Comparison of ENCODE assay signal across 8 cellular contexts in the genomic region with DNA sequence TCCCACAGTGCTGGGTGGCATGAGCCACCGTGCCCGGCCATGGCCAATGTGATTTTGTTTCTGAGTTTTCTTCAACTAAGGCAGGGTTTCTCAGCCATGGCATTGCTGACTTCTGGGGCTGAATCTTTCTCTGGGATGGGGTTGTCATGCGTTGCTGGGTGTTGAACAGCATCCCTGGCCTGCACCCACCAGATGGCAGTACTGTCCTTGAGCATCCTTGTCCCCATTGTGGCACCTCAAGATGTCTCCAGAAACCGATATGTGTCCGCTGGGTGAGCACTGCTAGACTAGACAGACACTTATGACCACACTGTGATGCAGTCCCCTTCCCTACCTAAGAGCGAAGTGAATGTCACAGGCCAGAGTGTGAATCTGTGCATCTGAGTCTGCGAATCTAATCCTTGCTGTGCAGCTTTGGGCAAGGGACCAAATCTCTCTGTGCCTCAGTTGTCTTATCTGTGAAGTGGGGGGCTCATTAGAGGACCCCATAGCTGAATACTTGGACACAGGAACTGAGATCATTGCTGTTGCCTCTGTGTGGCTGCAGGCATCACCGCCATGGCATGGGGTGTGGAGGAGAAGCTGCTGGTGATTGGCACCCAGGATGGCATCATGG. TPM values are rescaled to one million over a fixed set of nuclear protein-coding genes. Genes with fewer than 3 reads are reported as not detected.
DNase-seq lines count a peak whose midpoint lies in the region; ATAC-seq and TF ChIP-seq lines count a peak whose summit lies in the region.

No MANE protein-coding gene starts in this region.

- H3K27ac ChIP-seq in endodermal cell (ENCODE audit: low read depth, low read length): no peak overlapping the region
- H3K27ac ChIP-seq in uterus: no peak overlapping the region

- WGBS in endodermal cell (ENCODE audit: insufficient coverage in 1 of 2, insufficient read length in 1 of 2), 2 experiments: 67 to 73% methylated on average over 8 of the region's 8 CpGs

- POLR2A ChIA-PET in naive thymus-derived CD8-positive, alpha-beta T cell (lab: Charles Lee): no interaction called here

- H3K4me1 ChIP-seq in endodermal cell (ENCODE audit: control insufficient read depth, insufficient read depth, low read length) (no peaks in the 10 kb centered on the region), uterus (no peaks in the 10 kb centered on the region)

- intact Hi-C loops in uterus (cut with DNase I; ENCODE audit: low total_unique reads): loop anchor here (10.0 kb wide), 2 partner anchors 66 to 276 kb away; no protein-coding TSS in a partner anchor

- ATAC-seq in naive thymus-derived CD8-positive, alpha-beta T cell: peak; percentile 69 to 79

- no peaks in the 10 kb centered on the region for H3K9me3 Mint-ChIP-seq in endodermal cell
- H3K9me3 Mint-ChIP-seq in naive thymus-derived CD8-positive, alpha-beta T cell: no peaks in the 10 kb centered on the region

- H3K27me3 ChIP-seq in endodermal cell (ENCODE audit: control insufficient read depth, insufficient read depth, low read length, poor library complexity, severe bottlenecking) (no peaks in the 10 kb centered on the region), uterus (no peaks in the 10 kb centered on the region)

- H3K9me3 ChIP-seq in endodermal cell (ENCODE audit: control insufficient read depth, low read length) (no peaks in the 10 kb centered on the region), uterus (no peaks in the 10 kb centered on the region)

- no peak overlapping the region for H3K9ac ChIP-seq in endodermal cell (ENCODE audit: extremely low read depth, low read length, poor library complexity, severe bottlenecking)

- no peak for TF ChIP-seq POLR2A in uterus (IDR thresholded peaks at IDR 0.05)

- H3K36me3 ChIP-seq in endodermal cell (ENCODE audit: control insufficient read depth, insufficient read depth, low read length) (no peaks in the 10 kb centered on the region), uterus (no peaks in the 10 kb centered on the region)

- no peak overlapping the region for H3K27ac Mint-ChIP-seq in endodermal cell
- no peak overlapping the region for H3K27ac Mint-ChIP-seq in naive thymus-derived CD8-positive, alpha-beta T cell

- no peaks in the 10 kb centered on the region for H3K4me1 Mint-ChIP-seq in endodermal cell
- no peaks in the 10 kb centered on the region for H3K4me1 Mint-ChIP-seq in naive thymus-derived CD8-positive, alpha-beta T cell

- TF ChIP-seq CTCF in endodermal cell (conservative IDR thresholded peaks at IDR 0.05): peak; percentile 82
- TF ChIP-seq CTCF in uterus (IDR thresholded peaks at IDR 0.05): peak; percentile 33 to 53 (median 46)

- H3K36me3 Mint-ChIP-seq in endodermal cell (ENCODE audit: low read depth): no peaks in the 10 kb centered on the region
- no peaks in the 10 kb centered on the region for H3K36me3 Mint-ChIP-seq in naive thymus-derived CD8-positive, alpha-beta T cell

- no peak overlapping the region for H3K4me3 Mint-ChIP-seq in endodermal cell
- H3K4me3 Mint-ChIP-seq in naive thymus-derived CD8-positive, alpha-beta T cell: no peak overlapping the region

- peak; percentile 2 to 39 (median 17) for DNase-seq in stimulated activated naive CD4-positive, alpha-beta T cell (lab: John Stamatoyannopoulos, UW)
- no peak for DNase-seq in stimulated activated naive CD4-positive, alpha-beta T cell treated with Interleukin-2 at 50 U/mL for 16 hours (lab: John Stamatoyannopoulos, UW)
- DNase-seq in NCI-H1930 (lab: John Stamatoyannopoulos, UW): peak; percentile 1 to 26
- peak; percentile 4 to 19 for DNase-seq in activated CD4-positive, alpha-beta T cell treated with anti-CD3 and anti-CD28 coated beads for 24 hours (ENCODE audit: low read depth in 2 of 2)
- peak; percentile 89 for DNase-seq in endodermal cell
- peak; percentile 15 to 70 (median 29) for DNase-seq in naive thymus-derived CD8-positive, alpha-beta T cell
- DNase-seq in uterus: peak; percentile 37 to 46
- DNase-seq in occipital lobe (lab: John Stamatoyannopoulos, UW): no peak

- H3K4me3 ChIP-seq in endodermal cell (ENCODE audit: low read length) (no peak overlapping the region), uterus (no peak overlapping the region)

- H3K27me3 Mint-ChIP-seq in endodermal cell (ENCODE audit: insufficient read depth): peaks cover 10% of the 10 kb centered on the region
- peaks cover 4 to 32% (median 14%) of the 10 kb centered on the region in 5 donors for H3K27me3 Mint-ChIP-seq in naive thymus-derived CD8-positive, alpha-beta T cell

RNA-seq across cellular contexts. Expression of a gene that starts 50.3 kb away (rescaled TPM):
- total RNA-seq in endodermal cell (10 to 100 TPM; 68.0 to 78.4 TPM), uterus (100 to 1,000 TPM in 2 of 4 donors, 10 to 100 TPM in 2; 21.2 to 149 (median 92.3) TPM), occipital lobe (32.9 TPM)
- polyA plus RNA-seq in endodermal cell (2013, experiment 1 of 2): 52.3 TPM
- polyA plus RNA-seq in endodermal cell (2013, experiment 2 of 2): 49.2 TPM
- total RNA-seq in naive thymus-derived CD8-positive, alpha-beta T cell: 100 to 1,000 TPM in 1 of 2 experiments, 10 to 100 TPM in 1; 99.6 to 104 TPM
- 1 to 10 TPM; 2.2 to 5.2 (median 3.2) TPM for polyA plus RNA-seq in naive thymus-derived CD8-positive, alpha-beta T cell

RNA-seq across cellular contexts. Expression of a gene that starts 59.3 kb away (rescaled TPM):
- not detected for total RNA-seq in endodermal cell
- not detected for polyA plus RNA-seq in endodermal cell (2013, experiment 1 of 2)
- 0.08 TPM for polyA plus RNA-seq in endodermal cell (2013, experiment 2 of 2)
- total RNA-seq in naive thymus-derived CD8-positive, alpha-beta T cell: not detected
- not detected for polyA plus RNA-seq in naive thymus-derived CD8-positive, alpha-beta T cell
- total RNA-seq in uterus: 1 to 10 TPM in 1 of 4 donors, under 1 TPM in 2, not detected in 1; under 0.01 to 2.6 (median 0.21) TPM
- total RNA-seq in occipital lobe: 0.31 TPM

Comparison
In these comparisons a context has a peak if more than half of its experiments do, and no peak if none do; other contexts are left out.
1. DNase-seq: peak in stimulated activated naive CD4-positive, alpha-beta T cell (6 of 6), NCI-H1930 (2 of 2), activated CD4-positive, alpha-beta T cell treated with anti-CD3 and anti-CD28 coated beads for 24 hours (2 of 2), endodermal cell (single experiment), naive thymus-derived CD8-positive, alpha-beta T cell (10 of 10) and uterus (2 of 2); none in stimulated activated naive CD4-positive, alpha-beta T cell treated with Interleukin-2 at 50 U/mL for 16 hours (single experiment) and occipital lobe (single experiment).